ENCODE assay signal across 8 cellular contexts in genomic region chr16:712740-713250, GRCh38. TPM values are rescaled to one million over a fixed set of nuclear protein-coding genes. Genes with fewer than 3 reads are reported as not detected.
DNase-seq lines count a peak whose midpoint lies in the region; TF ChIP-seq lines count a peak whose summit lies in the region.
"Not testable (repeated sequence)": the region's sequence is repeated elsewhere in the genome, so short reads cannot be mapped to it uniquely, and the experiment has no call there.

No MANE protein-coding gene starts in this region.

- H3K27ac ChIP-seq in esophagus muscularis mucosa (replicated peaks in 1 of 4); testis: not testable (repeated sequence)

- not testable (repeated sequence) for H3K9me3 ChIP-seq in esophagus muscularis mucosa, testis

- DNase-seq in D341Med (ENCODE audit: low spot score), result peak; percentile 56
- DNase-seq in HFF-Myc (ENCODE audit: extremely low read depth, low read depth); esophagus muscularis mucosa (ENCODE audit: extremely low spot score); mesothelial cell of epicardium (ENCODE audit: low spot score in 2 of 2, unreplicated experiment in 2 of 2); testis: not testable (repeated sequence)
- DNase-seq in NCI-H2196 treated with DMSO at 0.1 percent for 48 hours (lab: John Stamatoyannopoulos, UW; ENCODE audit: unreplicated experiment), result peak; percentile 25
- DNase-seq in T-helper 2 cell treated with Interferon-gamma antibody and Interleukin-4, amounts not matched to agents 5 μg/mL and 100 μg/mL, for 36 hours (ENCODE audit: low spot score), result peak; percentile 51
- DNase-seq in activated naive CD4-positive, alpha-beta T cell treated with anti-CD3 and anti-CD28 coated beads, Interleukin-2, amount 50 U/mL, for 16 hours, result peak; percentile 56

- H3K27me3 ChIP-seq in esophagus muscularis mucosa, result peaks cover 0 to 54% (median 37%) of the 10 kb centered on the region in 4 donors
- not testable (repeated sequence) for H3K27me3 ChIP-seq in testis

- not testable (repeated sequence) for H3K4me3 Mint-ChIP-seq in T-helper 2 cell treated with Interferon-gamma antibody and Interleukin-4, amounts not matched to agents 5 μg/mL and 100 μg/mL, for 36 hours; mesothelial cell of epicardium

- WGBS in esophagus muscularis mucosa, result 58% methylated on average over 12 of the region's 13 CpGs
- WGBS in testis, 2 donors, result 45 to 58% methylated on average over 6 to 13 of the region's 13 CpGs

- TF ChIP-seq CTCF in HFF-Myc (IDR thresholded peaks at IDR 0.05; ENCODE audit: low read depth, low read length, missing control alignments), result peak; percentile 56
- peak in 2 of 3 experiments; percentile 18 to 29 for TF ChIP-seq CTCF in esophagus muscularis mucosa (IDR thresholded peaks at IDR 0.05)
- peak; percentile 71 for TF ChIP-seq CTCF in mesothelial cell of epicardium (IDR thresholded peaks at IDR 0.05; ENCODE audit: unreplicated experiment)
- TF ChIP-seq CTCF in testis (IDR thresholded peaks at IDR 0.05), result peak; percentile 7 to 27 (median 18)

- not testable (repeated sequence) for TF ChIP-seq POLR2A in esophagus muscularis mucosa (IDR thresholded peaks at IDR 0.05; ENCODE audit: low read depth); testis (IDR thresholded peaks at IDR 0.05)

- not testable (repeated sequence) for TF ChIP-seq EP300 in esophagus muscularis mucosa (IDR thresholded peaks at IDR 0.05)

- H3K4me1 ChIP-seq in esophagus muscularis mucosa (peaks cover 23 to 67% (median 51%) of the 10 kb centered on the region in 4 donors), testis (peaks cover 22% of the 10 kb centered on the region)

- H3K27me3 Mint-ChIP-seq in T-helper 2 cell treated with Interferon-gamma antibody and Interleukin-4, amounts not matched to agents 5 μg/mL and 100 μg/mL, for 36 hours (ENCODE audit: low read depth), result peaks cover 35% of the 10 kb centered on the region
- H3K27me3 Mint-ChIP-seq in mesothelial cell of epicardium (ENCODE audit: low read depth), result peaks cover 72% of the 10 kb centered on the region

- not testable (repeated sequence) for H3K27ac Mint-ChIP-seq in T-helper 2 cell treated with Interferon-gamma antibody and Interleukin-4, amounts not matched to agents 5 μg/mL and 100 μg/mL, for 36 hours; mesothelial cell of epicardium

- intact Hi-C loops in esophagus muscularis mucosa (cut with DNase I); testis (cut with DNase I; ENCODE audit: low total_unique reads): not testable (repeated sequence)

- not testable (repeated sequence) for H3K36me3 ChIP-seq in esophagus muscularis mucosa; testis (ENCODE audit: low read depth, missing control alignments)

- H3K4me1 Mint-ChIP-seq in T-helper 2 cell treated with Interferon-gamma antibody and Interleukin-4, amounts not matched to agents 5 μg/mL and 100 μg/mL, for 36 hours (ENCODE audit: low read depth); mesothelial cell of epicardium: not testable (repeated sequence)

- not testable (repeated sequence) for H3K4me3 ChIP-seq in HFF-Myc (replicated peaks; ENCODE audit: low read depth, low read length); esophagus muscularis mucosa; testis

- H3K36me3 Mint-ChIP-seq in T-helper 2 cell treated with Interferon-gamma antibody and Interleukin-4, amounts not matched to agents 5 μg/mL and 100 μg/mL, for 36 hours (ENCODE audit: low read depth); mesothelial cell of epicardium: not testable (repeated sequence)

- H3K9me3 Mint-ChIP-seq in T-helper 2 cell treated with Interferon-gamma antibody and Interleukin-4, amounts not matched to agents 5 μg/mL and 100 μg/mL, for 36 hours; mesothelial cell of epicardium: not testable (repeated sequence)

RNA-seq across cellular contexts. Expression of gene METRN, which starts 2.1 kb away (rescaled TPM):
- total RNA-seq in esophagus muscularis mucosa (100 to 1,000 TPM in 1 of 4 donors, 10 to 100 TPM in 3; 56.5 to 143 (median 78.0) TPM), mesothelial cell of epicardium (12.8 to 15.3 TPM (median 15.1 TPM) in 3 replicates), testis (10 to 100 TPM; 34.9 to 50.6 TPM)
- polyA plus RNA-seq in testis (ENCODE audit: insufficient read depth, low read depth, low replicate concordance), result 21.0 TPM

RNA-seq across cellular contexts. Expression of gene FBXL16, which starts 7.2 kb away (rescaled TPM):
- total RNA-seq in esophagus muscularis mucosa, result 1 to 10 TPM in 1 of 4 donors, under 1 TPM in 3; 0.42 to 1.2 (median 0.51) TPM
- total RNA-seq in mesothelial cell of epicardium, result 0.18 to 0.85 TPM (median 0.23 TPM) in 3 replicates
- 10 to 100 TPM; 15.8 to 16.1 TPM for total RNA-seq in testis
- polyA plus RNA-seq in testis (ENCODE audit: insufficient read depth, low read depth, low replicate concordance), result 23.4 TPM

RNA-seq across cellular contexts. Expression of gene ANTKMT, which starts 8.2 kb away (rescaled TPM):
- total RNA-seq in esophagus muscularis mucosa (10 to 100 TPM; 26.5 to 48.6 (median 40.3) TPM), mesothelial cell of epicardium (26.2 to 33.8 TPM (median 27.5 TPM) in 3 replicates), testis (100 to 1,000 TPM in 1 of 2 donors, 10 to 100 TPM in 1; 81.1 to 108 TPM)
- polyA plus RNA-seq in testis (ENCODE audit: insufficient read depth, low read depth, low replicate concordance), result 68.5 TPM

RNA-seq across cellular contexts. Expression of gene CCDC78, which starts 13.4 kb away (rescaled TPM):
- total RNA-seq in esophagus muscularis mucosa (1 to 10 TPM in 1 of 4 donors, under 1 TPM in 3; 0.33 to 2.5 (median 0.61) TPM), mesothelial cell of epicardium (2.5 to 3.2 TPM (median 2.7 TPM) in 3 replicates), testis (1 to 10 TPM; 3.2 to 6.1 TPM)
- 5.7 TPM for polyA plus RNA-seq in testis (ENCODE audit: insufficient read depth, low read depth, low replicate concordance)

RNA-seq across cellular contexts. Expression of gene HAGHL, which starts 14.1 kb away (rescaled TPM):
- total RNA-seq in esophagus muscularis mucosa, result 1 to 10 TPM; 1.7 to 5.6 (median 4.5) TPM
- 6.4 to 8.6 TPM (median 7.4 TPM) in 3 replicates for total RNA-seq in mesothelial cell of epicardium
- 10 to 100 TPM in 1 of 2 donors, 1 to 10 TPM in 1; 9.9 to 13.7 TPM for total RNA-seq in testis
- polyA plus RNA-seq in testis (ENCODE audit: insufficient read depth, low read depth, low replicate concordance), result 7.2 TPM

Comparison
In these comparisons a context has a peak if more than half of its experiments do, and no peak if none do; other contexts are left out.
1. CTCF ChIP-seq: peak in every context shown above with its lines; median percentile 71 in mesothelial cell of epicardium; 56 in HFF-Myc; 24 in esophagus muscularis mucosa; 18 in testis.